In genomic region chr13:21225841-21226581, GRCh38 we compare ENCODE assay signal across 2 cellular contexts.
TF ChIP-seq lines count a peak whose summit lies in the region.

No MANE protein-coding gene starts in this region.

TF ChIP-seq in HepG2, 621 proteins besides CTCF, POLR2A, EP300 and RAD21:
- TF ChIP-seq SMC3 (IDR thresholded peaks at IDR 0.05; ENCODE audit: low read length) (no peak), MXI1 (IDR thresholded peaks at IDR 0.05; ENCODE audit: borderline replicate concordance, low read depth, low read length) (no peak), RBFOX2 (IDR thresholded peaks at IDR 0.05; ENCODE audit: low read depth, low read length) (no peak), HCFC1 (IDR thresholded peaks at IDR 0.05; ENCODE audit: low read depth, low read length) (no peak), CREM (IDR thresholded peaks at IDR 0.05) (no peak), CREM (CRISPR knock-in tag; IDR thresholded peaks at IDR 0.05) (no peak), SMARCE1 (IDR thresholded peaks at IDR 0.05; ENCODE audit: borderline replicate concordance) (no peak), GPBP1L1 (CRISPR knock-in tag; IDR thresholded peaks at IDR 0.05) (no peak), MAX (IDR thresholded peaks at IDR 0.05) (no peak), SNAPC5 (CRISPR knock-in tag; IDR thresholded peaks at IDR 0.05; ENCODE audit: borderline replicate concordance) (no peak), ZNF12 (CRISPR knock-in tag; IDR thresholded peaks at IDR 0.05) (no peak), MBD4 (IDR thresholded peaks at IDR 0.05; ENCODE audit: borderline replicate concordance, low read length) (no peak), ZNF703 (CRISPR knock-in tag; IDR thresholded peaks at IDR 0.05; ENCODE audit: borderline replicate concordance) (no peak), ZNF761 (CRISPR knock-in tag; conservative IDR thresholded peaks at IDR 0.05) (no peak), ATF2 (CRISPR knock-in tag; IDR thresholded peaks at IDR 0.05) (no peak)
TF ChIP-seq in HepG2: peak in this region for 0.

TF ChIP-seq in H1, 55 proteins besides CTCF, POLR2A, EP300 and RAD21:
- TF ChIP-seq SIRT6 (IDR thresholded peaks at IDR 0.05; ENCODE audit: low read length) = no peak
- TF ChIP-seq SIN3A (conservative IDR thresholded peaks at IDR 0.05 in 1 of 2, IDR thresholded peaks at IDR 0.05 in 1 of 2; ENCODE audit: low read depth in 1 of 2, low read length in 2 of 2) = no peak
- no peak for TF ChIP-seq ASH2L (IDR thresholded peaks at IDR 0.05; ENCODE audit: low read length)
- no peak for TF ChIP-seq SRF (IDR thresholded peaks at IDR 0.05; ENCODE audit: low read depth, low read length)
- TF ChIP-seq TBP (IDR thresholded peaks at IDR 0.05; ENCODE audit: low read depth, low read length) = no peak
- no peak for TF ChIP-seq HDAC2 (IDR thresholded peaks at IDR 0.05; ENCODE audit: borderline replicate concordance in 1 of 2, low read depth in 2 of 2, low read length in 2 of 2)
- TF ChIP-seq TEAD4 (IDR thresholded peaks at IDR 0.05; ENCODE audit: low read depth, low read length) = no peak
- no peak for TF ChIP-seq CREB1 (IDR thresholded peaks at IDR 0.05)
- TF ChIP-seq EGR1 (IDR thresholded peaks at IDR 0.05; ENCODE audit: borderline replicate concordance, low read depth, low read length) = no peak
